In genomic region chr5:180613188-180613587, GRCh38 we compare ENCODE assay signal across 6 cellular contexts. TPM values are rescaled to one million over a fixed set of nuclear protein-coding genes. Genes with fewer than 3 reads are reported as not detected.
"Had no signal": no experiment of that assay in that cellular context is flagged by ENCODE, and none has a peak within 500 bp of the region (broad histone marks: within the 10 kb centered on the region; RNA-seq: fewer than 3 reads in every experiment).

No MANE protein-coding gene starts in this region.

- DNase-seq: H9, IMR-90, KG1 had no signal

- ATAC-seq: GM23338, HCT116 had no signal

- H3K9me3 Mint-ChIP-seq: GM23338, H9 had no signal

- H2AFZ ChIP-seq: GM23338 had no signal

- H3K27ac Mint-ChIP-seq: GM23338 had no signal

- H3K4me3 ChIP-seq: GM23338, K562 had no signal

- H3K4me1 Mint-ChIP-seq: H9 had no signal

- H3K4me3 Mint-ChIP-seq: GM23338, H9 had no signal

- H3K4me2 ChIP-seq: GM23338 had no signal

RNA-seq across cellular contexts. Expression of gene SCGB3A1, which starts 21.9 kb away (rescaled TPM):
- polyA plus RNA-seq: GM23338, IMR-90, K562 had no signal
